15 cellular contexts compared by ENCODE assay signal in the genomic region with DNA sequence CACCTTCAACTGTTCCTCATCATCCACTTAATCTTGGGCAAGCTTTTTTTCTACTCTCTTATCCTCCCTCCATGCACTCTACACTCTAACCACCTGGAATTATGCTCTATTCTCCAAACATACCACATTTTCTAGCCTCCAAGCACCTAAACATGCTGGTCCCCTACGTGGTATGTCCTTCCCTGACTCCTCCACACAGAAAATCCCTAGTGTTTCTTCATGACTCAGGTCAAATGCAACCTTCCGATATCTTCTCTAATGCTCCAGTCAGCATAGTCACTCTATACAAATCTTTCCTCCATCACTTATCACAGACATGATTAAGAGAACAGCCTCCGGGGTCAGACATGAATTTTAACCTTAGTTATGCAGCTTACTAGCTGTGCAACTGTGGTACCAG.
A peak's percentile ranks its signal among the peaks of the same experiment; 100 is the strongest.
DNase-seq lines count a peak whose midpoint lies in the region; ATAC-seq and TF ChIP-seq lines count a peak whose summit lies in the region.
"Had no signal": no experiment of that assay in that cellular context is flagged by ENCODE, and none has a peak within 500 bp of the region (broad histone marks: within the 10 kb centered on the region; RNA-seq: fewer than 3 reads in every experiment).

No MANE protein-coding gene starts in this region.

- H3K9me3 Mint-ChIP-seq in CD8-positive, alpha-beta T cell, result no peaks in the 10 kb centered on the region
- H3K9me3 Mint-ChIP-seq in IgD-negative memory B cell (no peaks in the 10 kb centered on the region), immature natural killer cell (no peaks in the 10 kb centered on the region)
- H3K9me3 Mint-ChIP-seq: CD4-positive, alpha-beta T cell; HFFc6 had no signal

- DNase-seq in CD8-positive, alpha-beta T cell, result no peak
- DNase-seq in immature natural killer cell (no peak), trophoblast cell (peak; percentile 58 to 73), epidermal melanocyte (ENCODE audit: insufficient read length, low spot score) (no peak), DMS 273 treated with DMSO at 0.1 percent for 48 hours (lab: John Stamatoyannopoulos, UW) (no peak)
- DNase-seq: AML-193; CD4-positive, alpha-beta T cell; HFFc6; MG63; NCI-H1694 treated with DMSO at 0.1 percent for 48 hours; NCI-H446 treated with DMSO at 0.1 percent for 48 hours; NK-92 treated with Interleukin-12 subunit alpha and Interleukin-12 subunit beta, amount 100 ng/mL, for 24 hours had no signal

- intact Hi-C loops in CD8-positive, alpha-beta T cell (cut with DNase I, micrococcal nuclease), result no loop called here

- CTCF ChIA-PET in CD8-positive, alpha-beta T cell (lab: Charles Lee), result no interaction called here

- no peak overlapping the region for H3K4me2 ChIP-seq in trophoblast cell (ENCODE audit: low read length)

- POLR2A ChIA-PET in CD8-positive, alpha-beta T cell (lab: Charles Lee), result no interaction called here

- no peak overlapping the region for H4K91ac ChIP-seq in trophoblast cell (ENCODE audit: low read depth, low read length)

- no peak overlapping the region for H3K23ac ChIP-seq in trophoblast cell (ENCODE audit: low read length)

- no peak overlapping the region for H3K27ac ChIP-seq in CD8-positive, alpha-beta T cell (ENCODE audit: low read depth, low read length)
- H3K27ac ChIP-seq in trophoblast cell (ENCODE audit: low read depth, low read length), result no peak overlapping the region
- H3K27ac ChIP-seq: RWPE1 had no signal

- H3K36me3 Mint-ChIP-seq in CD8-positive, alpha-beta T cell, result peaks cover 80% of the 10 kb centered on the region
- H3K36me3 Mint-ChIP-seq in IgD-negative memory B cell (peaks cover 4% of the 10 kb centered on the region), immature natural killer cell (peaks cover 13 to 39% (median 18%) of the 10 kb centered on the region in 3 donors)

- H3K9me3 ChIP-seq in CD8-positive, alpha-beta T cell (ENCODE audit: low read length), result no peaks in the 10 kb centered on the region
- H3K9me3 ChIP-seq in trophoblast cell (ENCODE audit: insufficient read depth, low read depth, low read length), result no peaks in the 10 kb centered on the region
- H3K9me3 ChIP-seq: MG63 had no signal

- no peak overlapping the region for H2AFZ ChIP-seq in trophoblast cell (ENCODE audit: insufficient read depth, low read length, poor library complexity)

- no peaks in the 10 kb centered on the region for H3K79me2 ChIP-seq in trophoblast cell (ENCODE audit: control insufficient read depth, insufficient read depth, low read length, poor library complexity)

- H3K4ac ChIP-seq in trophoblast cell (ENCODE audit: low read depth, low read length), result no peak overlapping the region

- peaks cover 28% of the 10 kb centered on the region for H3K36me3 ChIP-seq in CD8-positive, alpha-beta T cell (ENCODE audit: insufficient read depth, low read length)
- peaks cover 22 to 29% of the 10 kb centered on the region in 2 experiments for H3K36me3 ChIP-seq in trophoblast cell (ENCODE audit: control insufficient read depth in 1 of 2, insufficient read depth in 2 of 2, low read length in 2 of 2)

- no peak for TF ChIP-seq CTCF in CD8-positive, alpha-beta T cell (IDR thresholded peaks at IDR 0.05)

- H3K4me3 Mint-ChIP-seq in CD8-positive, alpha-beta T cell, result no peak overlapping the region
- peak overlapping the region in 1 of 4 donors; percentile 93 for H3K4me3 Mint-ChIP-seq in IgD-negative memory B cell
- no peak overlapping the region for H3K4me3 Mint-ChIP-seq in immature natural killer cell
- H3K4me3 Mint-ChIP-seq: CD4-positive, alpha-beta T cell; HFFc6 had no signal

- no peak overlapping the region for H2AK5ac ChIP-seq in trophoblast cell (ENCODE audit: low read length)

- H2BK120ac ChIP-seq in trophoblast cell (ENCODE audit: insufficient read depth, low read length, poor library complexity), result no peak overlapping the region

- H2BK5ac ChIP-seq in trophoblast cell (ENCODE audit: low read depth, low read length, poor library complexity), result no peak overlapping the region

- H4K8ac ChIP-seq in trophoblast cell (ENCODE audit: low read depth, low read length), result no peak overlapping the region

- H3K9ac ChIP-seq in trophoblast cell (ENCODE audit: low read length), result no peak overlapping the region

- WGBS in trophoblast cell (ENCODE audit: extremely low coverage, insufficient coverage, insufficient read length), result no CpG with 5 or more reads among the region's 3 CpGs

- H3K27ac Mint-ChIP-seq in CD8-positive, alpha-beta T cell, result peak overlapping the region; percentile 3
- H3K27ac Mint-ChIP-seq in IgD-negative memory B cell (peak overlapping the region; percentile 19 to 91 (median 57)), immature natural killer cell (peak overlapping the region in 4 of 6 donors; percentile 0 to 18 (median 12))
- H3K27ac Mint-ChIP-seq: CD4-positive, alpha-beta T cell; HFFc6 had no signal

- no peak overlapping the region for H4K12ac ChIP-seq in trophoblast cell (ENCODE audit: low read depth, low read length)

- H3K4me1 Mint-ChIP-seq in CD8-positive, alpha-beta T cell (ENCODE audit: low read depth), result no peaks in the 10 kb centered on the region
- H3K4me1 Mint-ChIP-seq in IgD-negative memory B cell (peaks cover 11 to 22% (median 17%) of the 10 kb centered on the region in 3 donors), immature natural killer cell (peaks cover 0 to 16% of the 10 kb centered on the region in 2 donors)

- H2BK12ac ChIP-seq in trophoblast cell (ENCODE audit: low read length), result no peak overlapping the region

- no peak overlapping the region for H3K18ac ChIP-seq in trophoblast cell (ENCODE audit: low read length)

- H3K4me1 ChIP-seq in CD8-positive, alpha-beta T cell (ENCODE audit: insufficient read depth, low read length), result no peaks in the 10 kb centered on the region
- H3K4me1 ChIP-seq in trophoblast cell (ENCODE audit: control insufficient read depth in 1 of 2, insufficient read depth in 2 of 2, low read length in 2 of 2), result no peaks in the 10 kb centered on the region

- no peaks in the 10 kb centered on the region for H3K27me3 Mint-ChIP-seq in CD8-positive, alpha-beta T cell (ENCODE audit: low read depth)
- H3K27me3 Mint-ChIP-seq in IgD-negative memory B cell (no peaks in the 10 kb centered on the region), immature natural killer cell (ENCODE audit: low read depth in 3 of 3) (no peaks in the 10 kb centered on the region)
- H3K27me3 Mint-ChIP-seq: CD4-positive, alpha-beta T cell had no signal

- no peaks in the 10 kb centered on the region for H3K27me3 ChIP-seq in CD8-positive, alpha-beta T cell (ENCODE audit: insufficient read depth, low read length)
- H3K27me3 ChIP-seq in trophoblast cell (ENCODE audit: insufficient read depth, low read length), result no peaks in the 10 kb centered on the region
- H3K27me3 ChIP-seq: MG63 had no signal

- H3K4me3 ChIP-seq in CD8-positive, alpha-beta T cell (ENCODE audit: low read depth, low read length), result no peak overlapping the region
- H3K4me3 ChIP-seq in trophoblast cell (ENCODE audit: low read depth, low read length), result no peak overlapping the region
- H3K4me3 ChIP-seq: MG63 had no signal

- H3K14ac ChIP-seq in trophoblast cell (ENCODE audit: low read length), result no peak overlapping the region

- H3K79me1 ChIP-seq in trophoblast cell (ENCODE audit: low read length), result no peaks in the 10 kb centered on the region

- no peak for ATAC-seq in CD8-positive, alpha-beta T cell
- no peak for ATAC-seq in GM18858 (IDR thresholded peaks at IDR 0.05; ENCODE audit: unreplicated experiment)

Comparison
In these comparisons a context has a peak if more than half of its experiments do, and no peak if none do; other contexts are left out.
1. DNase-seq: peak in trophoblast cell (2 of 2); none in CD8-positive, alpha-beta T cell (0 of 7), immature natural killer cell (0 of 3), epidermal melanocyte (single experiment) and DMS 273 treated with DMSO at 0.1 percent for 48 hours (single experiment).
2. H3K27ac Mint-ChIP-seq: peak in every context shown above with its lines; median percentile 57 in IgD-negative memory B cell; 12 in immature natural killer cell; 3 in CD8-positive, alpha-beta T cell.